ENCODE assay signal across 14 cellular contexts in the genomic region with DNA sequence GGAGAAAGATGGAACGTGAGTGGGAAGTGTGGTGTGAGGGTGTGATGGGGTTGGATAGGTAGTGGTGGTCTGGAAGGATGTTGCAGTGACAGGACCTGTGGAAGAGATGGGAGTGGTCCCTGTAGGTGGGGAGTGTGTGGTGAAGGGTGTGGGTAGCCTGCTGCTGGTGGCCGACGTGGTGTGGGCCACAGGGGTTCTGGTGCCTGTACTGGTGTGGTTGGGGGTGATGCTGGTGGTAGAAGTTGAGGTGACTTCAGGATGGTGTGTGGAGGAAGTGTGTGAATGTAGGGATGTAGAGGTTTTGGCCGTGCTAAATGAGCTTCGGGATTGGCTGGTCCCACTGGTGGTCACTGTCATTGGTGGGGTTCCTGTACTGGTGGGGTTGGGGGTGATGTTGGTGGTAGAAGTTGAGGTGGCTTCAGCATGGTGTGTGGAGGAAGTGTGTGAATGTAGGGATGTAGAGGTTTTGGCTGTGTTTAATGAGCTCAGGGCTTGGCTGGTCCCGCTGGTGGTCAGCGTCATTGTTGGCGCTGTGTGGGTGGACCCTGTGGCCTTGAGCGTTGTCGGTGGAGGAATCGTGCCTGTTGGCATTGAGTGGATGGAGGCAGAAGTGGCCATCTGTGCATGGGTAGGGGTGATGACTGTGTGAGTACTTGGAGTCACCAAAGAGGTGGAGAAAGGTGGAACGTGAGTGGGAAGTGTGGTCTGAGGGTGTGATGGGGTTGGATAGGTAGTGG. TPM values are rescaled to one million over a fixed set of nuclear protein-coding genes. Genes with fewer than 3 reads are reported as not detected.
DNase-seq lines count a peak whose midpoint lies in the region; ATAC-seq and TF ChIP-seq lines count a peak whose summit lies in the region.
"Had no signal": no experiment of that assay in that cellular context is flagged by ENCODE, and none has a peak within 500 bp of the region (broad histone marks: within the 10 kb centered on the region; RNA-seq: fewer than 3 reads in every experiment).

No MANE protein-coding gene starts in this region.

- ATAC-seq in Right ventricle myocardium inferior (peak; percentile 36), upper lobe of right lung (peak; percentile 15), GM21447 (IDR thresholded peaks at IDR 0.05; ENCODE audit: unreplicated experiment) (no peak)
- ATAC-seq in effector memory CD8-positive, alpha-beta T cell (replicated peaks) = no peak
- ATAC-seq: GM23338 had no signal

- no peaks in the 10 kb centered on the region for H3K27me3 ChIP-seq in right atrium auricular region
- no peaks in the 10 kb centered on the region for H3K27me3 ChIP-seq in upper lobe of right lung
- H3K27me3 ChIP-seq: neutrophil had no signal

- H3K4me1 ChIP-seq in right atrium auricular region = no peaks in the 10 kb centered on the region
- no peaks in the 10 kb centered on the region for H3K4me1 ChIP-seq in upper lobe of right lung

- intact Hi-C loops in Right ventricle myocardium inferior (cut with DNase I) = no loop called here
- intact Hi-C loops in upper lobe of right lung (cut with DNase I) = no loop called here

- peak overlapping the region; percentile 0 for H3K27ac Mint-ChIP-seq in effector memory CD8-positive, alpha-beta T cell
- H3K27ac Mint-ChIP-seq: B cell, GM23338 had no signal

- H3K4me3 Mint-ChIP-seq in effector memory CD8-positive, alpha-beta T cell = peak overlapping the region in 1 of 2 donors; percentile 1
- H3K4me3 Mint-ChIP-seq: B cell, GM23338 had no signal

- H3K36me3 Mint-ChIP-seq in effector memory CD8-positive, alpha-beta T cell (ENCODE audit: insufficient read depth) = peaks cover 2% of the 10 kb centered on the region

- H3K9me3 ChIP-seq in right atrium auricular region = no peaks in the 10 kb centered on the region
- no peaks in the 10 kb centered on the region for H3K9me3 ChIP-seq in upper lobe of right lung
- H3K9me3 ChIP-seq: neutrophil had no signal

- H3K4me3 ChIP-seq in right atrium auricular region = no peak overlapping the region
- H3K4me3 ChIP-seq in upper lobe of right lung = no peak overlapping the region
- H3K4me3 ChIP-seq: GM23338 had no signal

- no peak overlapping the region for H3K27ac ChIP-seq in right atrium auricular region
- H3K27ac ChIP-seq in upper lobe of right lung = no peak overlapping the region
- H3K27ac ChIP-seq: neutrophil, VCaP had no signal

- peaks cover 11 to 15% of the 10 kb centered on the region in 2 donors for H3K9me3 Mint-ChIP-seq in effector memory CD8-positive, alpha-beta T cell

- H3K27me3 Mint-ChIP-seq in effector memory CD8-positive, alpha-beta T cell = no peaks in the 10 kb centered on the region
- H3K27me3 Mint-ChIP-seq: B cell had no signal

- DNase-seq in Right ventricle myocardium inferior (ENCODE audit: missing footprints) = no peak
- DNase-seq in right atrium auricular region (ENCODE audit: low spot score) = no peak
- DNase-seq in effector memory CD8-positive, alpha-beta T cell = no peak
- DNase-seq in medulla oblongata (ENCODE audit: extremely low spot score) = peak; percentile 16
- DNase-seq in upper lobe of right lung = no peak
- no peak for DNase-seq in AG20443 (ENCODE audit: low spot score)
- no peak for DNase-seq in SHP77 treated with DMSO at 0.1 percent for 48 hours (lab: John Stamatoyannopoulos, UW)
- DNase-seq: activated gamma-delta T cell treated with Interleukin-2 at 50 U/mL for 16 hours, KBM-7 had no signal

- H3K4me1 Mint-ChIP-seq in effector memory CD8-positive, alpha-beta T cell (ENCODE audit: low read depth in 2 of 2) = peaks cover 26 to 27% of the 10 kb centered on the region in 2 donors
- H3K4me1 Mint-ChIP-seq: B cell, GM23338 had no signal

- H3K36me3 ChIP-seq in right atrium auricular region (peaks cover 3% of the 10 kb centered on the region), upper lobe of right lung (peaks cover 6% of the 10 kb centered on the region)

- TF ChIP-seq CTCF in right atrium auricular region (IDR thresholded peaks at IDR 0.05) (no peak), upper lobe of right lung (IDR thresholded peaks at IDR 0.05) (no peak)

RNA-seq across cellular contexts. Expression of a gene that starts 19.1 kb away (rescaled TPM):
- total RNA-seq in Right ventricle myocardium inferior (not detected), right atrium auricular region (not detected), upper lobe of right lung (not detected)
- total RNA-seq: B cell, GM23338 had no signal

RNA-seq across cellular contexts. Expression of a gene that starts 57.2 kb away (rescaled TPM):
- total RNA-seq in Right ventricle myocardium inferior (not detected), right atrium auricular region (not detected), upper lobe of right lung (not detected)
- total RNA-seq: B cell, GM23338 had no signal

Comparison
In these comparisons a context has a peak if more than half of its experiments do, and no peak if none do; other contexts are left out.
1. ATAC-seq: peak in Right ventricle myocardium inferior (single experiment) and upper lobe of right lung (single experiment); none in effector memory CD8-positive, alpha-beta T cell (single experiment) and GM21447 (single experiment).